ENCODE assay signal across 1 cellular context in genomic region chr2:74481432-74481831, GRCh38.
TF ChIP-seq lines count a peak whose summit lies in the region.

No MANE protein-coding gene starts in this region.

TF ChIP-seq in WTC11, 78 proteins besides CTCF, POLR2A, EP300 and RAD21 (continued from another document):
- TF ChIP-seq, protein P1, sequence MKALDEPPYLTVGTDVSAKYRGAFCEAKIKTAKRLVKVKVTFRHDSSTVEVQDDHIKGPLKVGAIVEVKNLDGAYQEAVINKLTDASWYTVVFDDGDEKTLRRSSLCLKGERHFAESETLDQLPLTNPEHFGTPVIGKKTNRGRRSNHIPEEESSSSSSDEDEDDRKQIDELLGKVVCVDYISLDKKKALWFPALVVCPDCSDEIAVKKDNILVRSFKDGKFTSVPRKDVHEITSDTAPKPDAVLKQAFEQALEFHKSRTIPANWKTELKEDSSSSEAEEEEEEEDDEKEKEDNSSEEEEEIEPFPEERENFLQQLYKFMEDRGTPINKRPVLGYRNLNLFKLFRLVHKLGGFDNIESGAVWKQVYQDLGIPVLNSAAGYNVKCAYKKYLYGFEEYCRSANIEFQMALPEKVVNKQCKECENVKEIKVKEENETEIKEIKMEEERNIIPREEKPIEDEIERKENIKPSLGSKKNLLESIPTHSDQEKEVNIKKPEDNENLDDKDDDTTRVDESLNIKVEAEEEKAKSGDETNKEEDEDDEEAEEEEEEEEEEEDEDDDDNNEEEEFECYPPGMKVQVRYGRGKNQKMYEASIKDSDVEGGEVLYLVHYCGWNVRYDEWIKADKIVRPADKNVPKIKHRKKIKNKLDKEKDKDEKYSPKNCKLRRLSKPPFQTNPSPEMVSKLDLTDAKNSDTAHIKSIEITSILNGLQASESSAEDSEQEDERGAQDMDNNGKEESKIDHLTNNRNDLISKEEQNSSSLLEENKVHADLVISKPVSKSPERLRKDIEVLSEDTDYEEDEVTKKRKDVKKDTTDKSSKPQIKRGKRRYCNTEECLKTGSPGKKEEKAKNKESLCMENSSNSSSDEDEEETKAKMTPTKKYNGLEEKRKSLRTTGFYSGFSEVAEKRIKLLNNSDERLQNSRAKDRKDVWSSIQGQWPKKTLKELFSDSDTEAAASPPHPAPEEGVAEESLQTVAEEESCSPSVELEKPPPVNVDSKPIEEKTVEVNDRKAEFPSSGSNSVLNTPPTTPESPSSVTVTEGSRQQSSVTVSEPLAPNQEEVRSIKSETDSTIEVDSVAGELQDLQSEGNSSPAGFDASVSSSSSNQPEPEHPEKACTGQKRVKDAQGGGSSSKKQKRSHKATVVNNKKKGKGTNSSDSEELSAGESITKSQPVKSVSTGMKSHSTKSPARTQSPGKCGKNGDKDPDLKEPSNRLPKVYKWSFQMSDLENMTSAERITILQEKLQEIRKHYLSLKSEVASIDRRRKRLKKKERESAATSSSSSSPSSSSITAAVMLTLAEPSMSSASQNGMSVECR (CRISPR knock-in tag; IDR thresholded peaks at IDR 0.05; ENCODE audit: borderline replicate concordance), result no peak
- TF ChIP-seq ZNF671 (CRISPR knock-in tag; IDR thresholded peaks at IDR 0.05), result no peak
